In genomic region chr12:110199360-110200123, GRCh38 we compare ENCODE assay signal across 9 cellular contexts.
DNase-seq lines count a peak whose midpoint lies in the region; ATAC-seq and TF ChIP-seq lines count a peak whose summit lies in the region.
"Had no signal": no experiment of that assay in that cellular context is flagged by ENCODE, and none has a peak within 500 bp of the region (broad histone marks: within the 10 kb centered on the region; RNA-seq: fewer than 3 reads in every experiment).

No MANE protein-coding gene starts in this region.

- H3K27me3 ChIP-seq in GM06990 (replicated peaks; ENCODE audit: control insufficient read depth, insufficient read depth, low read length): no peaks in the 10 kb centered on the region

- H3K4me1 Mint-ChIP-seq in nephron: peaks cover 36% of the 10 kb centered on the region
- peaks cover 5 to 8% (median 6%) of the 10 kb centered on the region in 4 donors for H3K4me1 Mint-ChIP-seq in naive thymus-derived CD8-positive, alpha-beta T cell

- H3K36me3 ChIP-seq in GM06990 (ENCODE audit: control insufficient read depth, insufficient read depth, low read length): no peaks in the 10 kb centered on the region

- H3K27ac Mint-ChIP-seq in nephron: peak overlapping the region; percentile 65 to 93 (median 86)
- peak overlapping the region in 2 of 10 donors; percentile 6 to 13 for H3K27ac Mint-ChIP-seq in naive thymus-derived CD8-positive, alpha-beta T cell

- in situ Hi-C loops in KBM-7 (cut with MboI; ENCODE audit: low pct_unique_long_range_greater_than_20kb, low sequenced_read_pairs): no loop called here
- in situ Hi-C loops in astrocyte of the spinal cord (cut with HindIII; ENCODE audit: low sequenced_read_pairs): no loop called here

- H3K27me3 Mint-ChIP-seq in nephron (ENCODE audit: low read depth): no peaks in the 10 kb centered on the region
- no peaks in the 10 kb centered on the region for H3K27me3 Mint-ChIP-seq in naive thymus-derived CD8-positive, alpha-beta T cell

- ATAC-seq in naive thymus-derived CD8-positive, alpha-beta T cell: no peak
- ATAC-seq in HG03520 (IDR thresholded peaks at IDR 0.05; ENCODE audit: unreplicated experiment) (no peak), HG02642 (IDR thresholded peaks at IDR 0.05; ENCODE audit: poor library complexity, unreplicated experiment) (no peak)

- peak; percentile 3 for DNase-seq in GM06990 (ENCODE audit: extremely low read depth, insufficient read length)
- peak; percentile 54 for DNase-seq in KBM-7
- DNase-seq in astrocyte of the spinal cord (ENCODE audit: low read depth, low spot score): peak; percentile 85
- DNase-seq in naive thymus-derived CD8-positive, alpha-beta T cell: no peak
- no peak for DNase-seq in NCI-H2107 (lab: John Stamatoyannopoulos, UW)
- DNase-seq: stimulated activated naive CD4-positive, alpha-beta T cell treated with Interleukin-2 at 50 U/mL for 16 hours had no signal

- H3K9me3 Mint-ChIP-seq in nephron: no peaks in the 10 kb centered on the region
- no peaks in the 10 kb centered on the region for H3K9me3 Mint-ChIP-seq in naive thymus-derived CD8-positive, alpha-beta T cell

- no peak overlapping the region for H3K4me3 ChIP-seq in GM06990 (replicated peaks; ENCODE audit: low read depth, low read length)
- H3K4me3 ChIP-seq in astrocyte of the spinal cord (ENCODE audit: low read depth, low read length): no peak overlapping the region

- POLR2A ChIA-PET in naive thymus-derived CD8-positive, alpha-beta T cell (lab: Charles Lee): no interaction called here

- peak overlapping the region; percentile 1 to 26 (median 3) for H3K4me3 Mint-ChIP-seq in nephron
- H3K4me3 Mint-ChIP-seq in naive thymus-derived CD8-positive, alpha-beta T cell: peak overlapping the region in 1 of 10 donors; percentile 47

- TF ChIP-seq CTCF in GM06990 (IDR thresholded peaks at IDR 0.05; ENCODE audit: insufficient read depth, low read length, poor library complexity, severe bottlenecking) (no peak), astrocyte of the spinal cord (IDR thresholded peaks at IDR 0.05; ENCODE audit: low read depth, low read length) (no peak), nephron (IDR thresholded peaks at IDR 0.05; ENCODE audit: unreplicated experiment in 3 of 3) (no peak)

- peaks cover 60% of the 10 kb centered on the region for H3K36me3 Mint-ChIP-seq in nephron (ENCODE audit: low read depth)
- H3K36me3 Mint-ChIP-seq in naive thymus-derived CD8-positive, alpha-beta T cell: no peaks in the 10 kb centered on the region

Comparison
In these comparisons a context has a peak if more than half of its experiments do, and no peak if none do; other contexts are left out.
1. DNase-seq: peak in GM06990 (single experiment), KBM-7 (single experiment) and astrocyte of the spinal cord (single experiment); none in naive thymus-derived CD8-positive, alpha-beta T cell (0 of 10) and NCI-H2107 (single experiment).